In genomic region chr18:52903858-52904257, GRCh38 we compare ENCODE assay signal across 8 cellular contexts.
DNase-seq lines count a peak whose midpoint lies in the region; ATAC-seq and TF ChIP-seq lines count a peak whose summit lies in the region.

No MANE protein-coding gene starts in this region.

- H3K4me3 ChIP-seq in adrenal gland (no peak overlapping the region), lung (no peak overlapping the region)

- TF ChIP-seq CTCF in adrenal gland (IDR thresholded peaks at IDR 0.05) (peak in 5 of 6 experiments; percentile 17 to 51 (median 42)), lung (IDR thresholded peaks at IDR 0.05; ENCODE audit: control extremely low read depth, extremely low read depth) (peak; percentile 3)

- H3K9me3 ChIP-seq in adrenal gland (replicated peaks in 1 of 3) (no peaks in the 10 kb centered on the region), lung (ENCODE audit: control insufficient read depth in 2 of 2, insufficient read depth in 1 of 2, low read length in 1 of 2) (no peaks in the 10 kb centered on the region)

- no peaks in the 10 kb centered on the region for H3K36me3 ChIP-seq in adrenal gland (replicated peaks in 1 of 2)
- H3K36me3 ChIP-seq in lung (ENCODE audit: control insufficient read depth in 2 of 2, insufficient read depth in 2 of 2, low read length in 2 of 2): no peaks in the 10 kb centered on the region

- no peak for TF ChIP-seq POLR2A in adrenal gland (IDR thresholded peaks at IDR 0.05)

- intact Hi-C loops in adrenal gland (cut with DNase I): loop anchor here in 1 of 2 donors (10.0 kb wide), 1 partner anchor 1239 kb away; no protein-coding TSS in a partner anchor

- 11 to 18% (median 16%) methylated on average over 3 of the region's 3 CpGs for WGBS in adrenal gland, 4 donors
- WGBS in lung, 2 donors: 25 to 26% methylated on average over 3 of the region's 3 CpGs

- DNase-seq in activated CD4-positive, alpha-beta T cell treated with anti-CD3 and anti-CD28 coated beads, Interleukin-2, amount 50 U/mL, for 48 hours: peak; percentile 6 to 15
- no peak for DNase-seq in activated CD4-positive, alpha-beta T cell treated with anti-CD3 and anti-CD28 coated beads for 1 hour
- DNase-seq in NCI-H1092 (lab: John Stamatoyannopoulos, UW): peak; percentile 36
- DNase-seq in adrenal gland: peak; percentile 11 to 74 (median 26)
- peak; percentile 36 for DNase-seq in lung (ENCODE audit: low spot score)

- H3K4me1 ChIP-seq in adrenal gland (replicated peaks in 1 of 2) (no peaks in the 10 kb centered on the region), lung (ENCODE audit: control insufficient read depth in 2 of 2, insufficient read depth in 2 of 2, low read length in 2 of 2) (no peaks in the 10 kb centered on the region)

- H3K27me3 ChIP-seq in adrenal gland: no peaks in the 10 kb centered on the region
- H3K27me3 ChIP-seq in lung (ENCODE audit: control insufficient read depth, insufficient read depth): no peaks in the 10 kb centered on the region

- no peak for ATAC-seq in lung (ENCODE audit: insufficient read depth, low FRiP score)
- ATAC-seq in HG02763 (IDR thresholded peaks at IDR 0.05; ENCODE audit: unreplicated experiment): no peak
- ATAC-seq in GM21381 (IDR thresholded peaks at IDR 0.05; ENCODE audit: unreplicated experiment): no peak
- ATAC-seq in HG02840 (IDR thresholded peaks at IDR 0.05; ENCODE audit: low FRiP score, unreplicated experiment): no peak

- no peak overlapping the region for H3K27ac ChIP-seq in adrenal gland
- no peak overlapping the region for H3K27ac ChIP-seq in lung (ENCODE audit: low read depth in 1 of 2, low read length in 1 of 2)
